In genomic region chr2:54566896-54567295, GRCh38 we compare ENCODE assay signal across 15 cellular contexts.
A peak's percentile ranks its signal among the peaks of the same experiment; 100 is the strongest.
DNase-seq lines count a peak whose midpoint lies in the region; ATAC-seq, FAIRE-seq and TF ChIP-seq lines count a peak whose summit lies in the region.
"Had no signal": no experiment of that assay in that cellular context is flagged by ENCODE, and none has a peak within 500 bp of the region (broad histone marks: within the 10 kb centered on the region; RNA-seq: fewer than 3 reads in every experiment).

No MANE protein-coding gene starts in this region.

- H3K9me3 Mint-ChIP-seq in activated CD4-positive, alpha-beta T cell treated with anti-CD3 and anti-CD28 coated beads, Interleukin-2, amount 10 ng/mL, durations not matched to agents 24 days and 14 days, result no peaks in the 10 kb centered on the region
- H3K9me3 Mint-ChIP-seq: endodermal cell had no signal

- H3K27me3 Mint-ChIP-seq in activated CD4-positive, alpha-beta T cell treated with anti-CD3 and anti-CD28 coated beads, Interleukin-2, amount 10 ng/mL, durations not matched to agents 24 days and 14 days, result no peaks in the 10 kb centered on the region

- H3K27me3 ChIP-seq in RWPE2 (ENCODE audit: insufficient read depth, poor library complexity, severe bottlenecking) (no peaks in the 10 kb centered on the region), pancreas (no peaks in the 10 kb centered on the region)
- H3K27me3 ChIP-seq: foreskin keratinocyte had no signal

- peak overlapping the region; percentile 48 for H3K27ac Mint-ChIP-seq in activated CD4-positive, alpha-beta T cell treated with anti-CD3 and anti-CD28 coated beads, Interleukin-2, amount 10 ng/mL, durations not matched to agents 24 days and 14 days
- H3K27ac Mint-ChIP-seq: endodermal cell had no signal

- H3K4me1 ChIP-seq in RWPE2 (ENCODE audit: insufficient read depth, poor library complexity, severe bottlenecking) (peaks cover 53% of the 10 kb centered on the region), pancreas (peaks cover 41 to 77% (median 70%) of the 10 kb centered on the region in 3 donors)

- DNase-seq in activated CD4-positive, alpha-beta T cell treated with anti-CD3 and anti-CD28 coated beads, Interleukin-2, amount 10 ng/mL, durations not matched to agents 24 days and 14 days, result no peak
- DNase-seq in activated CD4-positive, alpha-beta T cell treated with anti-CD3 and anti-CD28 coated beads for 1 hour, result no peak
- DNase-seq in RWPE2 (ENCODE audit: low spot score) (no peak), epithelial cell of prostate (ENCODE audit: low read depth, low spot score) (no peak), pancreas (peak in 1 of 6 donors; percentile 50), HT-29 (ENCODE audit: low spot score) (no peak), ureter (ENCODE audit: low spot score) (no peak)
- DNase-seq: activated CD4-positive, alpha-beta T cell treated with anti-CD3 and anti-CD28 coated beads, Interleukin-2, amount 50 U/mL, for 4 hours; endodermal cell; foreskin keratinocyte; NCI-H1048; RPMI8226 had no signal

- no peak for FAIRE-seq in pancreas (lab: Jason Lieb, UNC)
- FAIRE-seq: A204.1 had no signal

- TF ChIP-seq CTCF in RWPE2 (IDR thresholded peaks at IDR 0.05; ENCODE audit: poor library complexity, severe bottlenecking), result no peak
- TF ChIP-seq CTCF in pancreas (IDR thresholded peaks at IDR 0.05), result no peak

- H3K9me3 ChIP-seq in RWPE2 (ENCODE audit: severe bottlenecking) (no peaks in the 10 kb centered on the region), pancreas (no peaks in the 10 kb centered on the region)
- H3K9me3 ChIP-seq: HAP-1 had no signal

- peak overlapping the region; percentile 100 for H3K27ac ChIP-seq in RWPE2 (ENCODE audit: poor library complexity, severe bottlenecking)
- peak overlapping the region; percentile 99 for H3K27ac ChIP-seq in epithelial cell of prostate
- H3K27ac ChIP-seq in pancreas, result peak overlapping the region in 3 of 4 donors; percentile 42 to 94 (median 68)
- H3K27ac ChIP-seq: foreskin keratinocyte had no signal

- 11 to 12% methylated on average over 1 of the region's 1 CpG for WGBS in pancreas, 2 donors

- no peak overlapping the region for H3K4me3 ChIP-seq in RWPE2 (ENCODE audit: severe bottlenecking)
- H3K4me3 ChIP-seq in pancreas, result no peak overlapping the region
- H3K4me3 ChIP-seq: HAP-1 had no signal

- peaks cover 11% of the 10 kb centered on the region for H3K36me3 Mint-ChIP-seq in activated CD4-positive, alpha-beta T cell treated with anti-CD3 and anti-CD28 coated beads, Interleukin-2, amount 10 ng/mL, durations not matched to agents 24 days and 14 days (ENCODE audit: low read depth)

- H3K36me3 ChIP-seq in RWPE2 (ENCODE audit: low read depth) (peaks cover 7% of the 10 kb centered on the region; the same call in 1 of the 2 replicates), pancreas (no peaks in the 10 kb centered on the region)
- H3K36me3 ChIP-seq: HAP-1 had no signal

- peaks cover 74% of the 10 kb centered on the region for H3K4me1 Mint-ChIP-seq in activated CD4-positive, alpha-beta T cell treated with anti-CD3 and anti-CD28 coated beads, Interleukin-2, amount 10 ng/mL, durations not matched to agents 24 days and 14 days

- peak overlapping the region; percentile 26 for H3K4me3 Mint-ChIP-seq in activated CD4-positive, alpha-beta T cell treated with anti-CD3 and anti-CD28 coated beads, Interleukin-2, amount 10 ng/mL, durations not matched to agents 24 days and 14 days
- H3K4me3 Mint-ChIP-seq: endodermal cell had no signal

- intact Hi-C loops in activated CD4-positive, alpha-beta T cell treated with anti-CD3 and anti-CD28 coated beads, Interleukin-2, amount 10 ng/mL, durations not matched to agents 24 days and 14 days (cut with micrococcal nuclease), result no loop called here
- intact Hi-C loops in pancreas (cut with DNase I), result no loop called here

- ATAC-seq in RWPE2 (ENCODE audit: low read depth) (no peak), pancreas (peak; percentile 16 to 63 (median 41)), GM19324 (IDR thresholded peaks at IDR 0.05; ENCODE audit: low FRiP score, unreplicated experiment) (no peak)
- ATAC-seq: foreskin keratinocyte had no signal

Comparison
In these comparisons a context has a peak if more than half of its experiments do, and no peak if none do; other contexts are left out.
1. ATAC-seq: peak in pancreas (4 of 4); none in RWPE2 (single experiment) and GM19324 (single experiment).
2. Peak in every context shown above with its lines, with median percentiles within 50 percentile points of each other: H3K27ac ChIP-seq.